In genomic region chr17:21371511-21372081, GRCh38 we compare ENCODE assay signal across 18 cellular contexts. TPM values are rescaled to one million over a fixed set of nuclear protein-coding genes. Genes with fewer than 3 reads are reported as not detected.
"Had no signal": no experiment of that assay in that cellular context is flagged by ENCODE, and none has a peak within 500 bp of the region (broad histone marks: within the 10 kb centered on the region; RNA-seq: fewer than 3 reads in every experiment).

No MANE protein-coding gene starts in this region.

- H3K4me1 ChIP-seq: parathyroid adenoma, vagina had no signal

- H3K4me3 ChIP-seq: breast epithelium, coronary artery, gastroesophageal sphincter, tibial artery, vagina had no signal

- H3K4me3 Mint-ChIP-seq: activated CD4-positive, alpha-beta memory T cell treated with anti-CD3 and anti-CD28 coated beads, Interleukin-2, amount 10 ng/mL, durations not matched to agents 7 days and 5 days; activated naive CD8-positive, alpha-beta T cell treated with anti-CD3 and anti-CD28 coated beads for 36 hours; natural killer cell treated with Interleukin-12 subunit alpha and Interleukin-12 subunit beta and Interleukin-15 and Interleukin-18, amount 100 ng/mL, for 72 hours; stimulated activated effector memory CD8-positive, alpha-beta T cell treated with anti-CD3 and anti-CD28 coated beads, Interleukin-12 subunit alpha, Interleukin-12 subunit beta, amount 100 ng/mL, for 72 hours; T-helper 2 cell treated with Interferon-gamma antibody and Interleukin-4, amounts not matched to agents 5 μg/mL and 100 μg/mL, for 36 hours had no signal

- H3K4me1 Mint-ChIP-seq: activated naive CD8-positive, alpha-beta T cell treated with anti-CD3 and anti-CD28 coated beads for 36 hours had no signal

- DNase-seq: activated CD4-positive, alpha-beta memory T cell treated with anti-CD3 and anti-CD28 coated beads, Interleukin-2, amount 10 ng/mL, durations not matched to agents 7 days and 5 days; activated gamma-delta T cell treated with Interleukin-2 at 50 U/mL for 16 hours; activated naive CD8-positive, alpha-beta T cell treated with anti-CD3 and anti-CD28 coated beads for 36 hours; activated T-cell treated with anti-CD3 and anti-CD28 coated beads, Interleukin-2, amount 50 U/mL, for 48 hours; aorta; effector CD8-positive, alpha-beta T cell; hippocampal formation; mammary epithelial cell; retina; tibial artery had no signal

- H3K27ac Mint-ChIP-seq: activated CD4-positive, alpha-beta memory T cell treated with anti-CD3 and anti-CD28 coated beads, Interleukin-2, amount 10 ng/mL, durations not matched to agents 7 days and 5 days; activated naive CD8-positive, alpha-beta T cell treated with anti-CD3 and anti-CD28 coated beads for 36 hours; natural killer cell treated with Interleukin-12 subunit alpha and Interleukin-12 subunit beta and Interleukin-15 and Interleukin-18, amount 100 ng/mL, for 72 hours; stimulated activated effector memory CD8-positive, alpha-beta T cell treated with anti-CD3 and anti-CD28 coated beads, Interleukin-12 subunit alpha, Interleukin-12 subunit beta, amount 100 ng/mL, for 72 hours; T-helper 2 cell treated with Interferon-gamma antibody and Interleukin-4, amounts not matched to agents 5 μg/mL and 100 μg/mL, for 36 hours had no signal

- H3K36me3 Mint-ChIP-seq: activated naive CD8-positive, alpha-beta T cell treated with anti-CD3 and anti-CD28 coated beads for 36 hours; natural killer cell treated with Interleukin-12 subunit alpha and Interleukin-12 subunit beta and Interleukin-15 and Interleukin-18, amount 100 ng/mL, for 72 hours; stimulated activated effector memory CD8-positive, alpha-beta T cell treated with anti-CD3 and anti-CD28 coated beads, Interleukin-12 subunit alpha, Interleukin-12 subunit beta, amount 100 ng/mL, for 72 hours had no signal

- H3K9me3 ChIP-seq: breast epithelium, gastroesophageal sphincter, tibial artery, vagina had no signal

- H3K27me3 ChIP-seq: vagina had no signal

- H3K27ac ChIP-seq: breast epithelium, coronary artery, parathyroid adenoma, tibial artery, vagina had no signal

- H3K36me3 ChIP-seq: breast epithelium, gastroesophageal sphincter, tibial artery, vagina had no signal

- ATAC-seq: gastroesophageal sphincter; natural killer cell treated with Interleukin-12 subunit alpha and Interleukin-12 subunit beta and Interleukin-15 and Interleukin-18, amount 100 ng/mL, for 72 hours; stimulated activated effector memory CD8-positive, alpha-beta T cell treated with anti-CD3 and anti-CD28 coated beads, Interleukin-12 subunit alpha, Interleukin-12 subunit beta, amount 100 ng/mL, for 72 hours had no signal

RNA-seq across cellular contexts. Expression of gene KCNJ12, which starts 4.6 kb away (rescaled TPM):
- total RNA-seq: activated CD4-positive, alpha-beta memory T cell treated with anti-CD3 and anti-CD28 coated beads, Interleukin-2, amount 10 ng/mL, durations not matched to agents 7 days and 5 days; activated naive CD8-positive, alpha-beta T cell treated with anti-CD3 and anti-CD28 coated beads for 36 hours; mammary epithelial cell; natural killer cell treated with Interleukin-12 subunit alpha and Interleukin-12 subunit beta and Interleukin-15 and Interleukin-18, amount 100 ng/mL, for 72 hours had no signal
